In genomic region chr11:72430743-72431570, GRCh38 we compare ENCODE assay signal across 8 cellular contexts. TPM values are rescaled to one million over a fixed set of nuclear protein-coding genes. Genes with fewer than 3 reads are reported as not detected.
A peak's percentile ranks its signal among the peaks of the same experiment; 100 is the strongest.
DNase-seq lines count a peak whose midpoint lies in the region; ATAC-seq, FAIRE-seq and TF ChIP-seq lines count a peak whose summit lies in the region.

No MANE protein-coding gene starts in this region.

- no peaks in the 10 kb centered on the region for H3K9me3 ChIP-seq in CD4-positive, CD25-positive, alpha-beta regulatory T cell (ENCODE audit: control insufficient read depth in 2 of 2, low read length in 2 of 2)
- no peaks in the 10 kb centered on the region for H3K9me3 ChIP-seq in ovary

- peaks cover 9% of the 10 kb centered on the region for H3K27me3 Mint-ChIP-seq in CD4-positive, CD25-positive, alpha-beta regulatory T cell
- no peaks in the 10 kb centered on the region for H3K27me3 Mint-ChIP-seq in activated T-helper 17 cell treated with anti-CD3 and anti-CD28 coated beads, Interleukin-2, amount 50 U/mL, for 72 hours

- DNase-seq in CD4-positive, CD25-positive, alpha-beta regulatory T cell = peak; percentile 13 to 74 (median 53)
- DNase-seq in H4 (ENCODE audit: low spot score) = peak; percentile 42
- peak; percentile 51 to 66 for DNase-seq in NOMO-1 (lab: John Stamatoyannopoulos, UW; ENCODE audit: unreplicated experiment in 2 of 2)
- DNase-seq in frontal cortex (ENCODE audit: low spot score in 2 of 2) = peak; percentile 40 to 61
- peak in 3 of 5 donors; percentile 22 to 44 (median 26) for DNase-seq in ovary
- no peak for DNase-seq in OCI-M2 (lab: John Stamatoyannopoulos, UW; ENCODE audit: unreplicated experiment)

- no peak for ATAC-seq in CD4-positive, CD25-positive, alpha-beta regulatory T cell (ENCODE audit: low read depth in 2 of 2)
- ATAC-seq in activated T-helper 17 cell treated with anti-CD3 and anti-CD28 coated beads, Interleukin-2, amount 50 U/mL, for 72 hours (replicated peaks) = peak; percentile 12
- ATAC-seq in GM19328 (IDR thresholded peaks at IDR 0.05; ENCODE audit: unreplicated experiment) = no peak

- no peak for TF ChIP-seq POLR2A in ovary (IDR thresholded peaks at IDR 0.05)

- H3K27me3 ChIP-seq in CD4-positive, CD25-positive, alpha-beta regulatory T cell (ENCODE audit: control insufficient read depth, insufficient read depth, low read length) = no peaks in the 10 kb centered on the region
- no peaks in the 10 kb centered on the region for H3K27me3 ChIP-seq in ovary

- H3K27ac Mint-ChIP-seq in CD4-positive, CD25-positive, alpha-beta regulatory T cell = peak overlapping the region; percentile 32 to 77 (median 59)
- H3K27ac Mint-ChIP-seq in activated T-helper 17 cell treated with anti-CD3 and anti-CD28 coated beads, Interleukin-2, amount 50 U/mL, for 72 hours = peak overlapping the region; percentile 47

- H3K9me3 Mint-ChIP-seq in CD4-positive, CD25-positive, alpha-beta regulatory T cell = no peaks in the 10 kb centered on the region
- H3K9me3 Mint-ChIP-seq in activated T-helper 17 cell treated with anti-CD3 and anti-CD28 coated beads, Interleukin-2, amount 50 U/mL, for 72 hours = no peaks in the 10 kb centered on the region

- no peak for TF ChIP-seq EP300 in ovary (IDR thresholded peaks at IDR 0.05)

- peaks cover 20% of the 10 kb centered on the region for H3K4me1 ChIP-seq in CD4-positive, CD25-positive, alpha-beta regulatory T cell (ENCODE audit: control insufficient read depth, insufficient read depth, low read length, poor library complexity, severe bottlenecking)
- H3K4me1 ChIP-seq in ovary (ENCODE audit: insufficient read depth) = peaks cover 2% of the 10 kb centered on the region

- TF ChIP-seq CTCF in ovary (IDR thresholded peaks at IDR 0.05) = peak in 2 of 3 donors; percentile 46 to 48

- no peak overlapping the region for H3K27ac ChIP-seq in CD4-positive, CD25-positive, alpha-beta regulatory T cell (ENCODE audit: insufficient read depth, low read length, poor library complexity, severe bottlenecking)
- no peak overlapping the region for H3K27ac ChIP-seq in ovary

- no peak overlapping the region for H3K4me3 ChIP-seq in CD4-positive, CD25-positive, alpha-beta regulatory T cell (ENCODE audit: low read depth, low read length)
- H3K4me3 ChIP-seq in ovary = no peak overlapping the region

- WGBS in ovary, 3 donors = 34 to 43% (median 43%) methylated on average over 6 of the region's 6 CpGs

- peaks cover 6% of the 10 kb centered on the region for H3K36me3 ChIP-seq in CD4-positive, CD25-positive, alpha-beta regulatory T cell (ENCODE audit: control insufficient read depth, insufficient read depth, low read length)
- H3K36me3 ChIP-seq in ovary = no peaks in the 10 kb centered on the region

- peaks cover 8 to 47% (median 33%) of the 10 kb centered on the region in 4 donors for H3K4me1 Mint-ChIP-seq in CD4-positive, CD25-positive, alpha-beta regulatory T cell
- peaks cover 21% of the 10 kb centered on the region for H3K4me1 Mint-ChIP-seq in activated T-helper 17 cell treated with anti-CD3 and anti-CD28 coated beads, Interleukin-2, amount 50 U/mL, for 72 hours

- H3K36me3 Mint-ChIP-seq in CD4-positive, CD25-positive, alpha-beta regulatory T cell = peaks cover 25% of the 10 kb centered on the region
- peaks cover 40% of the 10 kb centered on the region for H3K36me3 Mint-ChIP-seq in activated T-helper 17 cell treated with anti-CD3 and anti-CD28 coated beads, Interleukin-2, amount 50 U/mL, for 72 hours (ENCODE audit: low read depth)

- H3K4me3 Mint-ChIP-seq in CD4-positive, CD25-positive, alpha-beta regulatory T cell = peak overlapping the region in 1 of 4 donors; percentile 80
- peak overlapping the region; percentile 34 for H3K4me3 Mint-ChIP-seq in activated T-helper 17 cell treated with anti-CD3 and anti-CD28 coated beads, Interleukin-2, amount 50 U/mL, for 72 hours

- intact Hi-C loops in ovary (cut with DNase I) = no loop called here

- no peak for FAIRE-seq in frontal cortex (lab: Jason Lieb, UNC)

RNA-seq across cellular contexts. Expression of gene CLPB, which starts 3.4 kb away (rescaled TPM):
- total RNA-seq in CD4-positive, CD25-positive, alpha-beta regulatory T cell = 14.7 TPM
- polyA plus RNA-seq in CD4-positive, CD25-positive, alpha-beta regulatory T cell = 1 to 10 TPM; 3.8 to 8.0 (median 5.0) TPM
- total RNA-seq in H4 (2014; rRNA removed; shearing (Covaris generic)) = 31.6 and 35.5 TPM in 2 replicates
- total RNA-seq in activated T-helper 17 cell treated with anti-CD3 and anti-CD28 coated beads, Interleukin-2, amount 50 U/mL, for 72 hours = 10 to 100 TPM; 33.7 to 43.8 TPM
- total RNA-seq in frontal cortex (67.3 TPM), ovary (10 to 100 TPM; 10.0 to 25.1 (median 14.8) TPM)
- 10 to 100 TPM in 1 of 2 donors, 1 to 10 TPM in 1; 3.4 to 11.9 TPM for polyA plus RNA-seq in ovary
